In the genomic region with DNA sequence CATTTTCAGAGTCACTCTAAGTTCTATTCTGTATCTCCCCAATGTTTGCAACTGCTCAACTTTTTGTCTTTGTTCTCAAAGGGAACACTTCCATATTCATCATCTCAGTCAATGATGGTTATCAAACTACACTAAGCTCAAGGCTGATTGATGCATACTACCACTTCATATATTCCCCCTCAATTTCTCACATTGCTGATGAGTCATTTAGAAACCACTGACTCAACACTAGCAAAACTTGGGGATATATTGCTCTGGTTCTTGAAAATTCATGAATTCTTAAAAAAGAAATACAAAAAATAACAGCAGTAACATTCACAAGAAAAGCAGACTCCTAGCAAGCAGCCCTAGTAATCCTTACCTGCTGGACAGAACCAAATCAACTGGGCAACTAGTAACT, we compare ENCODE assay signal across 11 cellular contexts. TPM values are rescaled to one million over a fixed set of nuclear protein-coding genes. Genes with fewer than 3 reads are reported as not detected.
DNase-seq lines count a peak whose midpoint lies in the region; ATAC-seq and TF ChIP-seq lines count a peak whose summit lies in the region.
"Had no signal": no experiment of that assay in that cellular context is flagged by ENCODE, and none has a peak within 500 bp of the region (broad histone marks: within the 10 kb centered on the region; RNA-seq: fewer than 3 reads in every experiment).

No MANE protein-coding gene starts in this region.

- H3K9me3 ChIP-seq in mammary epithelial cell (replicated peaks; ENCODE audit: insufficient read depth, low read length) (peaks cover 9% of the 10 kb centered on the region), endodermal cell (ENCODE audit: control insufficient read depth, low read length) (peaks cover 30% of the 10 kb centered on the region)

- no peaks in the 10 kb centered on the region for H3K4me1 Mint-ChIP-seq in MCF 10A (ENCODE audit: insufficient read depth, unreplicated experiment)
- peaks cover 13% of the 10 kb centered on the region for H3K4me1 Mint-ChIP-seq in T-helper 2 cell treated with Interferon-gamma antibody and Interleukin-4, amounts not matched to agents 5 μg/mL and 100 μg/mL, for 36 hours (ENCODE audit: low read depth)
- peaks cover 4% of the 10 kb centered on the region for H3K4me1 Mint-ChIP-seq in endodermal cell

- TF ChIP-seq CTCF in mammary epithelial cell (conservative IDR thresholded peaks at IDR 0.05 in 1 of 2, IDR thresholded peaks at IDR 0.05 in 1 of 2; ENCODE audit: extremely low read depth in 1 of 2, insufficient read depth in 1 of 2, low read depth in 1 of 2, low read length in 2 of 2): no peak
- no peak for TF ChIP-seq CTCF in MCF 10A (IDR thresholded peaks at IDR 0.05; ENCODE audit: unreplicated experiment)
- no peak for TF ChIP-seq CTCF in endodermal cell (conservative IDR thresholded peaks at IDR 0.05)

- peaks cover 7% of the 10 kb centered on the region for H3K9me3 Mint-ChIP-seq in MCF 10A (ENCODE audit: unreplicated experiment)
- peaks cover 24% of the 10 kb centered on the region for H3K9me3 Mint-ChIP-seq in T-helper 2 cell treated with Interferon-gamma antibody and Interleukin-4, amounts not matched to agents 5 μg/mL and 100 μg/mL, for 36 hours
- peaks cover 5% of the 10 kb centered on the region for H3K9me3 Mint-ChIP-seq in endodermal cell

- no peak overlapping the region for H3K4me2 ChIP-seq in mammary epithelial cell (ENCODE audit: insufficient read depth, low read depth, low read length)

- H2AFZ ChIP-seq in mammary epithelial cell (ENCODE audit: low read depth, low read length): no peak overlapping the region

- H3K36me3 Mint-ChIP-seq in MCF 10A (ENCODE audit: insufficient read depth, unreplicated experiment) (peaks cover 4% of the 10 kb centered on the region), endodermal cell (ENCODE audit: low read depth) (peaks cover 39% of the 10 kb centered on the region)
- peaks cover 44% of the 10 kb centered on the region for H3K36me3 Mint-ChIP-seq in T-helper 2 cell treated with Interferon-gamma antibody and Interleukin-4, amounts not matched to agents 5 μg/mL and 100 μg/mL, for 36 hours (ENCODE audit: low read depth)

- no peaks in the 10 kb centered on the region for H3K79me2 ChIP-seq in mammary epithelial cell (ENCODE audit: insufficient read depth, low read length)

- in situ Hi-C loops in mammary epithelial cell (cut with MboI; ENCODE audit: low sequenced_read_pairs in 2 of 2): no loop called here

- POLR2A ChIA-PET in MCF 10A (lab: Yijun Ruan, JAX): no interaction called here

- BruUV-seq in mammary epithelial cell (replicated peaks; lab: Mats Ljungman, UMichigan) (no TSS peak), MCF 10A (replicated peaks; lab: Mats Ljungman, UMichigan) (no TSS peak)

- H4K20me1 ChIP-seq in mammary epithelial cell (ENCODE audit: insufficient read depth, low read length): no peaks in the 10 kb centered on the region

- H3K4me3 Mint-ChIP-seq in MCF 10A (ENCODE audit: unreplicated experiment) (no peak overlapping the region), endodermal cell (no peak overlapping the region)
- H3K4me3 Mint-ChIP-seq in T-helper 2 cell treated with Interferon-gamma antibody and Interleukin-4, amounts not matched to agents 5 μg/mL and 100 μg/mL, for 36 hours: peak overlapping the region; percentile 11

- H3K27ac Mint-ChIP-seq in MCF 10A (ENCODE audit: low read depth, unreplicated experiment): no peak overlapping the region
- H3K27ac Mint-ChIP-seq in T-helper 2 cell treated with Interferon-gamma antibody and Interleukin-4, amounts not matched to agents 5 μg/mL and 100 μg/mL, for 36 hours: peak overlapping the region; percentile 27
- no peak overlapping the region for H3K27ac Mint-ChIP-seq in endodermal cell

- DNase-seq in mammary epithelial cell (peak; percentile 61), MCF 10A (ENCODE audit: unreplicated experiment) (no peak), NOMO-1 treated with dmso at 0.1 percent for 144 hours (lab: John Stamatoyannopoulos, UW; ENCODE audit: unreplicated experiment) (no peak), endodermal cell (no peak), NCI-H345 treated with DMSO at 0.1 percent for 48 hours (lab: John Stamatoyannopoulos, UW; ENCODE audit: unreplicated experiment) (no peak)
- peak; percentile 25 for DNase-seq in T-helper 2 cell treated with Interferon-gamma antibody and Interleukin-4, amounts not matched to agents 5 μg/mL and 100 μg/mL, for 36 hours (ENCODE audit: low spot score)
- DNase-seq: activated naive CD4-positive, alpha-beta T cell; SW 1271 had no signal

- intact Hi-C loops in mammary epithelial cell (cut with micrococcal nuclease): no loop called here
- intact Hi-C loops in MCF 10A (cut with micrococcal nuclease): no loop called here

- peak; percentile 51 for ATAC-seq in HG03025 (IDR thresholded peaks at IDR 0.05; ENCODE audit: low FRiP score, unreplicated experiment)
- no peak for ATAC-seq in GM19023 (IDR thresholded peaks at IDR 0.05; ENCODE audit: unreplicated experiment)

- dilution Hi-C loops in mammary epithelial cell (cut with HindIII; ENCODE audit: low sequenced_read_pairs): no loop called here

- no peaks in the 10 kb centered on the region for H3K27me3 Mint-ChIP-seq in MCF 10A (ENCODE audit: insufficient read depth, unreplicated experiment)
- no peaks in the 10 kb centered on the region for H3K27me3 Mint-ChIP-seq in T-helper 2 cell treated with Interferon-gamma antibody and Interleukin-4, amounts not matched to agents 5 μg/mL and 100 μg/mL, for 36 hours (ENCODE audit: low read depth)
- no peaks in the 10 kb centered on the region for H3K27me3 Mint-ChIP-seq in endodermal cell (ENCODE audit: insufficient read depth)

- CTCF ChIA-PET in mammary epithelial cell (lab: Charles Lee; ENCODE audit: low non-redundant PET): no interaction called here
- CTCF ChIA-PET in MCF 10A (lab: Yijun Ruan, JAX): no interaction called here

- H3K4me3 ChIP-seq in mammary epithelial cell (replicated peaks in 1 of 3; ENCODE audit: insufficient read depth in 1 of 3, low read depth in 2 of 3, low read length in 3 of 3) (no peak overlapping the region), endodermal cell (ENCODE audit: low read length) (no peak overlapping the region)
- H3K4me3 ChIP-seq: skin epidermis had no signal

- no peaks in the 10 kb centered on the region for H3K4me1 ChIP-seq in mammary epithelial cell (ENCODE audit: insufficient read depth, low read length)
- no peaks in the 10 kb centered on the region for H3K4me1 ChIP-seq in endodermal cell (ENCODE audit: control insufficient read depth, insufficient read depth, low read length)

- H3K27ac ChIP-seq in mammary epithelial cell (ENCODE audit: insufficient read depth, low read depth, low read length) (no peak overlapping the region), endodermal cell (ENCODE audit: low read depth, low read length) (no peak overlapping the region)
- H3K27ac ChIP-seq: skin epidermis had no signal

- H3K9ac ChIP-seq in mammary epithelial cell (ENCODE audit: insufficient read depth, low read length) (no peak overlapping the region), endodermal cell (ENCODE audit: extremely low read depth, low read length, poor library complexity, severe bottlenecking) (no peak overlapping the region)

- no peaks in the 10 kb centered on the region for H3K27me3 ChIP-seq in mammary epithelial cell (ENCODE audit: insufficient read depth, low read length)
- H3K27me3 ChIP-seq in endodermal cell (ENCODE audit: control insufficient read depth, insufficient read depth, low read length, poor library complexity, severe bottlenecking): no peaks in the 10 kb centered on the region

- no peaks in the 10 kb centered on the region for H3K36me3 ChIP-seq in mammary epithelial cell (ENCODE audit: insufficient read depth, low read length)
- peaks cover 34% of the 10 kb centered on the region for H3K36me3 ChIP-seq in endodermal cell (ENCODE audit: control insufficient read depth, insufficient read depth, low read length)

RNA-seq across cellular contexts. Expression of a gene that starts 52.2 kb away (rescaled TPM):
- total RNA-seq in mammary epithelial cell: 10 to 100 TPM; 13.2 to 26.8 TPM
- polyA plus RNA-seq in mammary epithelial cell: 10.0 TPM
- 8.5 TPM for polyA minus RNA-seq in mammary epithelial cell
- 10.4 and 10.5 TPM in 2 replicates for total RNA-seq in MCF 10A (2022)
- total RNA-seq in endodermal cell: 10 to 100 TPM; 32.3 to 44.9 TPM
- 40.0 TPM for polyA plus RNA-seq in endodermal cell (2013, experiment 1 of 2)
- 34.9 TPM for polyA plus RNA-seq in endodermal cell (2013, experiment 2 of 2)

RNA-seq across cellular contexts. Expression of a gene that starts 52.6 kb away (rescaled TPM):
- total RNA-seq in mammary epithelial cell (10 to 100 TPM; 13.7 to 20.4 TPM), MCF 10A (2022) (19.6 and 23.3 TPM in 2 replicates), endodermal cell (1 to 10 TPM; 7.5 to 9.3 TPM)
- polyA plus RNA-seq in mammary epithelial cell: 11.2 TPM
- polyA minus RNA-seq in mammary epithelial cell: not detected
- polyA plus RNA-seq in endodermal cell (2013, experiment 1 of 2): 12.0 TPM
- 10.5 TPM for polyA plus RNA-seq in endodermal cell (2013, experiment 2 of 2)

Comparison
In these comparisons a context has a peak if more than half of its experiments do, and no peak if none do; other contexts are left out.
1. DNase-seq: peak in mammary epithelial cell (single experiment) and T-helper 2 cell treated with Interferon-gamma antibody and Interleukin-4, amounts not matched to agents 5 μg/mL and 100 μg/mL, for 36 hours (single experiment); none in MCF 10A (single experiment), NOMO-1 treated with dmso at 0.1 percent for 144 hours (single experiment), endodermal cell (single experiment) and NCI-H345 treated with DMSO at 0.1 percent for 48 hours (single experiment).